30 cellular contexts compared by ENCODE assay signal in genomic region chr7:112521942-112522341, GRCh38.
"Had no signal": no experiment of that assay in that cellular context is flagged by ENCODE, and none has a peak within 500 bp of the region (broad histone marks: within the 10 kb centered on the region; RNA-seq: fewer than 3 reads in every experiment).

No MANE protein-coding gene starts in this region.

- H3K36me3 ChIP-seq: neutrophil, pancreas, prostate gland, spleen, suprapubic skin, tibial nerve, upper lobe of left lung, vagina had no signal

- DNase-seq: naive thymus-derived CD8-positive, alpha-beta T cell; nephron progenitor cell; nucleus accumbens; pancreas; retina; right cardiac atrium; spleen; stimulated activated CD4-positive, alpha-beta T cell treated with anti-CD3 and anti-CD28 coated beads, Interleukin-12 subunit alpha, Interleukin-12 subunit beta, amount 100 ng/mL, for 4 hours; stimulated activated CD4-positive, alpha-beta T cell treated with anti-CD3 and anti-CD28 coated beads, Interleukin-1b, Interleukin-23, amount 100 ng/mL, for 48 hours; stimulated activated CD4-positive, alpha-beta T cell treated with anti-CD3 and anti-CD28 coated beads, Interleukin-4, amount 100 ng/mL, for 1 hour; stimulated activated CD4-positive, alpha-beta T cell treated with anti-CD3 and anti-CD28 coated beads, Interleukin-4, amount 100 ng/mL, for 4 hours; stimulated activated CD8-positive, alpha-beta memory T cell treated with anti-CD3 and anti-CD28 coated beads, Interleukin-4, amount 100 ng/mL, for 48 hours; stimulated activated naive CD4-positive, alpha-beta T cell; stimulated activated naive CD8-positive, alpha-beta T cell treated with anti-CD3 and anti-CD28 coated beads, Interleukin-15, amount 100 ng/mL, for 72 hours; stimulated activated naive CD8-positive, alpha-beta T cell treated with anti-CD3 and anti-CD28 coated beads, Interleukin-15, Interleukin-2, amounts not matched to agents 100 U/mL and 50 U/mL, for 24 hours; substantia nigra; testis; trophoblast cell; upper lobe of left lung had no signal

- H3K4me3 ChIP-seq: pancreas, prostate gland, skin epidermis, smooth muscle cell, spleen, suprapubic skin, testis, tibial nerve, upper lobe of left lung, vagina had no signal

- H3K4me1 ChIP-seq: pancreas, prostate gland, spleen, suprapubic skin, testis, tibial nerve, upper lobe of left lung, vagina had no signal

- H3K4me2 ChIP-seq: smooth muscle cell had no signal

- FAIRE-seq: pancreas, urothelium cell line had no signal

- H3K27ac ChIP-seq: neutrophil, pancreas, prostate gland, skin epidermis, spleen, suprapubic skin, testis, tibial nerve, upper lobe of left lung, vagina had no signal

- H3K9me3 ChIP-seq: neutrophil, pancreas, prostate gland, spleen, suprapubic skin, testis, tibial nerve, upper lobe of left lung, vagina had no signal

- H3K27me3 ChIP-seq: pancreas, testis, tibial nerve, vagina had no signal

- ATAC-seq: naive thymus-derived CD8-positive, alpha-beta T cell; natural killer cell treated with Interleukin-12 subunit alpha and Interleukin-12 subunit beta and Interleukin-15 and Interleukin-18, amount 100 ng/mL, for 72 hours; pancreas; right cardiac atrium; sciatic nerve; stimulated activated memory B cell treated with anti-CD40 and anti-IgM and Interleukin-4, amounts not matched to agents 10 μg/mL and 1 μg/mL and 100 μg/mL, for 72 hours; stimulated activated naive CD8-positive, alpha-beta T cell treated with anti-CD3 and anti-CD28 coated beads, Interleukin-15, amount 100 ng/mL, for 72 hours; stimulated activated naive CD8-positive, alpha-beta T cell treated with anti-CD3 and anti-CD28 coated beads, Interleukin-15, Interleukin-2, amounts not matched to agents 100 U/mL and 50 U/mL, for 24 hours had no signal
